In genomic region chr9:35561468-35562261, GRCh38 we compare ENCODE assay signal across 19 cellular contexts. TPM values are rescaled to one million over a fixed set of nuclear protein-coding genes. Genes with fewer than 3 reads are reported as not detected.
DNase-seq lines count a peak whose midpoint lies in the region; TF ChIP-seq lines count a peak whose summit lies in the region.
"Had no signal": no experiment of that assay in that cellular context is flagged by ENCODE, and none has a peak within 500 bp of the region (broad histone marks: within the 10 kb centered on the region; RNA-seq: fewer than 3 reads in every experiment).

No MANE protein-coding gene starts in this region.

- H3K4me1 ChIP-seq in ascending aorta (peaks cover 23 to 52% of the 10 kb centered on the region in 2 donors), stomach smooth muscle (ENCODE audit: control insufficient read depth, insufficient read depth, low read length) (peaks cover 35% of the 10 kb centered on the region), uterus (no peaks in the 10 kb centered on the region)

- peak overlapping the region; percentile 83 to 94 for H3K27ac ChIP-seq in ascending aorta
- peak overlapping the region; percentile 86 for H3K27ac ChIP-seq in stomach smooth muscle (ENCODE audit: low read length)
- H3K27ac ChIP-seq in uterus = no peak overlapping the region
- H3K27ac ChIP-seq: C4-2B, KMS-11 had no signal

- no peak for TF ChIP-seq POLR2A in uterus (IDR thresholded peaks at IDR 0.05)

- H3K4me3 ChIP-seq in ascending aorta (no peak overlapping the region), stomach smooth muscle (ENCODE audit: low read length in 2 of 2) (no peak overlapping the region), uterus (no peak overlapping the region)

- H3K27ac Mint-ChIP-seq in chondrocyte (ENCODE audit: unreplicated experiment) = peak overlapping the region; percentile 78
- peak overlapping the region; percentile 50 for H3K27ac Mint-ChIP-seq in neural crest cell (ENCODE audit: unreplicated experiment)

- H3K9ac ChIP-seq in stomach smooth muscle (ENCODE audit: low read length in 2 of 2) = no peak overlapping the region
- H3K9ac ChIP-seq: KMS-11 had no signal

- TF ChIP-seq CTCF in ascending aorta (IDR thresholded peaks at IDR 0.05) (no peak), chondrocyte (IDR thresholded peaks at IDR 0.05) (no peak), neural crest cell (conservative IDR thresholded peaks at IDR 0.05) (no peak), uterus (IDR thresholded peaks at IDR 0.05) (no peak)

- H3K27me3 ChIP-seq in ascending aorta (no peaks in the 10 kb centered on the region), stomach smooth muscle (ENCODE audit: control insufficient read depth in 1 of 2, insufficient read depth in 2 of 2, low read length in 2 of 2) (no peaks in the 10 kb centered on the region), uterus (no peaks in the 10 kb centered on the region)

- H3K9me3 ChIP-seq in ascending aorta (no peaks in the 10 kb centered on the region), stomach smooth muscle (ENCODE audit: control insufficient read depth in 2 of 2, low read length in 2 of 2) (no peaks in the 10 kb centered on the region), uterus (no peaks in the 10 kb centered on the region)

- H3K9me3 Mint-ChIP-seq in chondrocyte (ENCODE audit: low read depth) (no peaks in the 10 kb centered on the region), neural crest cell (no peaks in the 10 kb centered on the region)

- DNase-seq in ascending aorta (ENCODE audit: low spot score in 2 of 2) = no peak
- DNase-seq in chondrocyte (ENCODE audit: low spot score) = no peak
- DNase-seq in neural crest cell (ENCODE audit: low read depth, low spot score) = no peak
- no peak for DNase-seq in HuH-7 (ENCODE audit: low spot score)
- no peak for DNase-seq in occipital lobe (lab: John Stamatoyannopoulos, UW)
- DNase-seq in uterus = no peak
- DNase-seq: DMS 273 treated with DMSO at 0.1 percent for 48 hours, GF-D8, GOT3, NCI-H1048, NCI-H1436 treated with DMSO at 0.1 percent for 48 hours, NCI-H2029 treated with DMSO at 0.1 percent for 48 hours, NCI-H748 treated with DMSO at 0.1 percent for 48 hours, OCI-M1 had no signal

- peaks cover 36% of the 10 kb centered on the region for H3K4me1 Mint-ChIP-seq in chondrocyte (ENCODE audit: low read depth)
- peaks cover 11% of the 10 kb centered on the region for H3K4me1 Mint-ChIP-seq in neural crest cell

- H3K4me3 Mint-ChIP-seq in chondrocyte (ENCODE audit: unreplicated experiment) (no peak overlapping the region), neural crest cell (no peak overlapping the region)

- peaks cover 23% of the 10 kb centered on the region for H3K36me3 Mint-ChIP-seq in chondrocyte (ENCODE audit: low read depth)
- peaks cover 8% of the 10 kb centered on the region for H3K36me3 Mint-ChIP-seq in neural crest cell (ENCODE audit: low read depth)

- no peaks in the 10 kb centered on the region for H3K27me3 Mint-ChIP-seq in chondrocyte (ENCODE audit: low read depth)
- H3K27me3 Mint-ChIP-seq in neural crest cell (ENCODE audit: low read depth) = no peaks in the 10 kb centered on the region

- intact Hi-C loops in ascending aorta (cut with DNase I) (loop anchor here (2.0 to 10.0 kb wide), 5 partner anchors 43 to 567 kb away; partner anchors contain the start of genes ATOSB and UNC13B), uterus (cut with DNase I; ENCODE audit: low total_unique reads) (no loop called here)

- H3K36me3 ChIP-seq in ascending aorta = peaks cover 48 to 59% of the 10 kb centered on the region in 2 donors
- H3K36me3 ChIP-seq in stomach smooth muscle (ENCODE audit: control insufficient read depth in 2 of 2, insufficient read depth in 2 of 2, low read length in 2 of 2) = peaks cover 30 to 39% of the 10 kb centered on the region in 2 donors
- H3K36me3 ChIP-seq in uterus = no peaks in the 10 kb centered on the region

RNA-seq across cellular contexts. Expression of gene TESK1, which starts 43.4 kb away (rescaled TPM):
- 70.2 TPM for total RNA-seq in ascending aorta
- total RNA-seq in chondrocyte = 50.7 to 54.7 TPM (median 54.3 TPM) in 3 replicates
- total RNA-seq in neural crest cell = 42.7 and 47.6 TPM in 2 replicates
- 11.7 TPM for total RNA-seq in occipital lobe
- total RNA-seq in uterus = 10 to 100 TPM in 3 of 4 donors, 1 to 10 TPM in 1; 2.0 to 59.7 (median 15.5) TPM

RNA-seq across cellular contexts. Expression of gene CD72, which starts 56.5 kb away (rescaled TPM):
- total RNA-seq in ascending aorta (not detected), chondrocyte (0.51 to 1.1 TPM (median 1.1 TPM) in 3 replicates), neural crest cell (1.4 and 2.0 TPM in 2 replicates), occipital lobe (0.47 TPM), uterus (1 to 10 TPM in 2 of 4 donors, not detected in 2; 2.8 to 3.0 TPM)
- total RNA-seq: A673, NCI-H460 had no signal

Comparison
In these comparisons a context has a peak if more than half of its experiments do, and no peak if none do; other contexts are left out.
1. H3K27ac ChIP-seq: peak in ascending aorta (2 of 2) and stomach smooth muscle (single experiment); none in uterus (0 of 2).